Comparison of ENCODE assay signal across 32 cellular contexts in the genomic region with DNA sequence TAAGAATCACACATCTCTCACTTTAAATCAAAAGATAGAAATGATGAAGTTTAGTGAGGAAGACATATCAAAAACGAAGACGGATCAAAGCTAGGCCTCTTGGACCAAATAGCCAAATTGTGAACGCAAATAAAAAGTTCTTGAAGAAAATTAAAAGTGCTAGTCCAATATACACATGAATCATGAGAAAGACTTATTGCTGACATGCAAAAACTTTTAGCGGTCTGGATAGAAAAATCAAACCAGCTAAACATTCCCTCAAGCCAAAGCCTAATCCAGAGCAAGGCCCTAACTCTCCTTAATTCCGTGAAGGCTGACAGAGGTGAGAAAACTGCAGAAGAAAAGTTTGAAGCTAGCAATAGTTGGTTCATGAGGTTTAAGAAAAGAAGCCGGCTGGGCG.
"Had no signal": no experiment of that assay in that cellular context is flagged by ENCODE, and none has a peak within 500 bp of the region (broad histone marks: within the 10 kb centered on the region; RNA-seq: fewer than 3 reads in every experiment).

No MANE protein-coding gene starts in this region.

- H3K36me3 Mint-ChIP-seq: natural killer cell; stimulated activated memory B cell treated with anti-CD40 and anti-IgM and Interleukin-4, amounts not matched to agents 10 μg/mL and 1 μg/mL and 100 μg/mL, for 72 hours had no signal

- H3K4me1 ChIP-seq: neural progenitor cell, parathyroid adenoma, psoas muscle, suprapubic skin, testis, transverse colon had no signal

- H3K36me3 ChIP-seq: neural progenitor cell, ovary, spleen, transverse colon, upper lobe of right lung had no signal

- FAIRE-seq: urothelium cell line had no signal

- H3K4me2 ChIP-seq: neural progenitor cell, smooth muscle cell had no signal

- H3K27me3 Mint-ChIP-seq: stimulated activated memory B cell treated with anti-CD40 and anti-IgM and Interleukin-4, amounts not matched to agents 10 μg/mL and 1 μg/mL and 100 μg/mL, for 72 hours; stimulated activated naive CD8-positive, alpha-beta T cell treated with anti-CD3 and anti-CD28 coated beads, Interleukin-15, amount 100 ng/mL, for 72 hours had no signal

- H3K4me3 Mint-ChIP-seq: natural killer cell; nephron; neural progenitor cell; stimulated activated memory B cell treated with anti-CD40 and anti-IgM and Interleukin-4, amounts not matched to agents 10 μg/mL and 1 μg/mL and 100 μg/mL, for 72 hours; stimulated activated naive CD8-positive, alpha-beta T cell treated with anti-CD3 and anti-CD28 coated beads, Interleukin-15, amount 100 ng/mL, for 72 hours; type B pancreatic cell had no signal

- H3K27me3 ChIP-seq: ovary, suprapubic skin, testis, tibial artery, transverse colon, upper lobe of right lung, vagina had no signal

- H3K4me3 ChIP-seq: neural progenitor cell, ovary, psoas muscle, skin epidermis, smooth muscle cell, spleen, suprapubic skin, testis, tibial artery, transverse colon, upper lobe of right lung, vagina had no signal

- H3K4me1 Mint-ChIP-seq: nephron; stimulated activated memory B cell treated with anti-CD40 and anti-IgM and Interleukin-4, amounts not matched to agents 10 μg/mL and 1 μg/mL and 100 μg/mL, for 72 hours had no signal

- H3K9me3 ChIP-seq: ovary, psoas muscle, suprapubic skin, testis, tibial artery, transverse colon, upper lobe of right lung, vagina had no signal

- H3K9ac ChIP-seq: neural progenitor cell, parathyroid adenoma had no signal

- H3K27ac Mint-ChIP-seq: natural killer cell; nephron; neural progenitor cell; progenitor cell of endocrine pancreas; stimulated activated memory B cell treated with anti-CD40 and anti-IgM and Interleukin-4, amounts not matched to agents 10 μg/mL and 1 μg/mL and 100 μg/mL, for 72 hours; stimulated activated naive CD8-positive, alpha-beta T cell treated with anti-CD3 and anti-CD28 coated beads, Interleukin-15, amount 100 ng/mL, for 72 hours; type B pancreatic cell had no signal

- H3K9me3 Mint-ChIP-seq: type B pancreatic cell had no signal

- ATAC-seq: natural killer cell; psoas muscle; right cardiac atrium; sciatic nerve; stimulated activated memory B cell treated with anti-CD40 and anti-IgM and Interleukin-4, amounts not matched to agents 10 μg/mL and 1 μg/mL and 100 μg/mL, for 72 hours; stimulated activated naive CD8-positive, alpha-beta T cell treated with anti-CD3 and anti-CD28 coated beads, Interleukin-15, amount 100 ng/mL, for 72 hours; stimulated activated naive CD8-positive, alpha-beta T cell treated with anti-CD3 and anti-CD28 coated beads, Interleukin-15, Interleukin-2, amounts not matched to agents 100 U/mL and 50 U/mL, for 24 hours; upper lobe of right lung had no signal

- H3K79me2 ChIP-seq: parathyroid adenoma had no signal

- H2AFZ ChIP-seq: neural progenitor cell, parathyroid adenoma had no signal

- DNase-seq: natural killer cell; occipital lobe; ovary; posterior cingulate gyrus; psoas muscle; right cardiac atrium; spleen; stimulated activated CD4-positive, alpha-beta T cell treated with anti-CD3 and anti-CD28 coated beads, Interleukin-12 subunit alpha, Interleukin-12 subunit beta, amount 100 ng/mL, for 4 hours; stimulated activated CD4-positive, alpha-beta T cell treated with anti-CD3 and anti-CD28 coated beads, Interleukin-1b, Interleukin-23, amount 100 ng/mL, for 48 hours; stimulated activated CD4-positive, alpha-beta T cell treated with anti-CD3 and anti-CD28 coated beads, Interleukin-4, amount 100 ng/mL, for 1 hour; stimulated activated CD4-positive, alpha-beta T cell treated with anti-CD3 and anti-CD28 coated beads, Interleukin-4, amount 100 ng/mL, for 4 hours; stimulated activated CD8-positive, alpha-beta memory T cell treated with anti-CD3 and anti-CD28 coated beads, Interleukin-4, amount 100 ng/mL, for 48 hours; stimulated activated naive CD4-positive, alpha-beta T cell; stimulated activated naive CD8-positive, alpha-beta T cell treated with anti-CD3 and anti-CD28 coated beads, Interleukin-15, amount 100 ng/mL, for 72 hours; stimulated activated naive CD8-positive, alpha-beta T cell treated with anti-CD3 and anti-CD28 coated beads, Interleukin-15, Interleukin-2, amounts not matched to agents 100 U/mL and 50 U/mL, for 24 hours; substantia nigra; testis; transverse colon; upper lobe of right lung had no signal

- H3K27ac ChIP-seq: neural progenitor cell, ovary, parathyroid adenoma, psoas muscle, skin epidermis, spleen, suprapubic skin, testis, tibial artery, transverse colon, upper lobe of right lung, vagina had no signal
